11 cellular contexts compared by ENCODE assay signal in genomic region chr5:173786296-173787187, GRCh38.
DNase-seq lines count a peak whose midpoint lies in the region; ATAC-seq and TF ChIP-seq lines count a peak whose summit lies in the region.
"Had no signal": no experiment of that assay in that cellular context is flagged by ENCODE, and none has a peak within 500 bp of the region (broad histone marks: within the 10 kb centered on the region; RNA-seq: fewer than 3 reads in every experiment).

No MANE protein-coding gene starts in this region.

- H3K4me3 ChIP-seq in Caco-2 (ENCODE audit: low read depth, low read length), result no peak overlapping the region

- H3K4me1 ChIP-seq in Caco-2, result peaks cover 15% of the 10 kb centered on the region

- peak; percentile 42 for ATAC-seq in HG02623 (IDR thresholded peaks at IDR 0.05; ENCODE audit: unreplicated experiment)
- ATAC-seq in stimulated activated effector memory CD8-positive, alpha-beta T cell treated with anti-CD3 and anti-CD28 coated beads, Interleukin-12 subunit alpha, Interleukin-12 subunit beta, amount 100 ng/mL, for 72 hours, result peak; percentile 29
- ATAC-seq: esophagus mucosa; natural killer cell treated with Interleukin-12 subunit alpha and Interleukin-12 subunit beta and Interleukin-15 and Interleukin-18, amount 100 ng/mL, for 72 hours had no signal

- DNase-seq in SIG-M5 treated with dmso at 0.1 percent for 504 hours (lab: John Stamatoyannopoulos, UW; ENCODE audit: unreplicated experiment), result peak; percentile 45
- no peak for DNase-seq in SIG-M5 (lab: John Stamatoyannopoulos, UW)
- DNase-seq in NOMO-1 treated with dmso at 0.1 percent for 144 hours (lab: John Stamatoyannopoulos, UW; ENCODE audit: unreplicated experiment), result peak; percentile 38
- no peak for DNase-seq in stimulated activated effector memory CD8-positive, alpha-beta T cell treated with anti-CD3 and anti-CD28 coated beads, Interleukin-12 subunit alpha, Interleukin-12 subunit beta, amount 100 ng/mL, for 72 hours (ENCODE audit: low spot score in 2 of 2)
- DNase-seq in Caco-2, result no peak
- no peak for DNase-seq in NCI-H1048 (lab: John Stamatoyannopoulos, UW)
- DNase-seq in activated naive CD4-positive, alpha-beta T cell treated with anti-CD3 and anti-CD28 coated beads, Interleukin-2, amount 50 U/mL, for 16 hours, result no peak
- DNase-seq: HFFc6 had no signal

- no peak overlapping the region for H3K4me3 Mint-ChIP-seq in stimulated activated effector memory CD8-positive, alpha-beta T cell treated with anti-CD3 and anti-CD28 coated beads, Interleukin-12 subunit alpha, Interleukin-12 subunit beta, amount 100 ng/mL, for 72 hours
- H3K4me3 Mint-ChIP-seq in Caco-2 (ENCODE audit: unreplicated experiment), result no peak overlapping the region
- H3K4me3 Mint-ChIP-seq: HFFc6; natural killer cell treated with Interleukin-12 subunit alpha and Interleukin-12 subunit beta and Interleukin-15 and Interleukin-18, amount 100 ng/mL, for 72 hours had no signal

- no peak for TF ChIP-seq CTCF in Caco-2 (IDR thresholded peaks at IDR 0.05; ENCODE audit: insufficient read depth in 1 of 2, low read depth in 1 of 2, low read length in 1 of 2, severe bottlenecking in 1 of 2, unreplicated experiment in 1 of 2)

- H3K27me3 Mint-ChIP-seq in Caco-2 (ENCODE audit: insufficient read depth, unreplicated experiment), result no peaks in the 10 kb centered on the region

- H3K9me3 Mint-ChIP-seq in stimulated activated effector memory CD8-positive, alpha-beta T cell treated with anti-CD3 and anti-CD28 coated beads, Interleukin-12 subunit alpha, Interleukin-12 subunit beta, amount 100 ng/mL, for 72 hours, result no peaks in the 10 kb centered on the region
- H3K9me3 Mint-ChIP-seq in Caco-2 (ENCODE audit: unreplicated experiment), result no peaks in the 10 kb centered on the region
- H3K9me3 Mint-ChIP-seq: HFFc6; natural killer cell treated with Interleukin-12 subunit alpha and Interleukin-12 subunit beta and Interleukin-15 and Interleukin-18, amount 100 ng/mL, for 72 hours had no signal

- BruUV-seq in Caco-2 (replicated peaks; lab: Mats Ljungman, UMichigan), result no TSS peak

- H3K27me3 ChIP-seq in Caco-2 (replicated peaks; ENCODE audit: control insufficient read depth, insufficient read depth, low read length), result no peaks in the 10 kb centered on the region

- H3K4me1 Mint-ChIP-seq in stimulated activated effector memory CD8-positive, alpha-beta T cell treated with anti-CD3 and anti-CD28 coated beads, Interleukin-12 subunit alpha, Interleukin-12 subunit beta, amount 100 ng/mL, for 72 hours, result peaks cover 13% of the 10 kb centered on the region
- H3K4me1 Mint-ChIP-seq in Caco-2 (ENCODE audit: low read depth, unreplicated experiment), result peaks cover 18% of the 10 kb centered on the region

- H3K9me3 ChIP-seq in Caco-2, result no peaks in the 10 kb centered on the region

- no peaks in the 10 kb centered on the region for H3K36me3 ChIP-seq in Caco-2 (ENCODE audit: control insufficient read depth, insufficient read depth, low read length)

- POLR2A ChIA-PET in Caco-2 (lab: Charles Lee), result interaction anchor here (0.5 kb wide), 1 partner anchor 20 kb away, joined by 3 read pairs; no protein-coding TSS in a partner anchor

- CTCF ChIA-PET in Caco-2 (lab: Charles Lee), result interaction anchor here (0.5 kb wide), 1 partner anchor 1714 kb away, joined by 3 read pairs; no protein-coding TSS in a partner anchor

- intact Hi-C loops in Caco-2 (cut with micrococcal nuclease; ENCODE audit: unreplicated experiment), result no loop called here

- H3K27ac Mint-ChIP-seq in stimulated activated effector memory CD8-positive, alpha-beta T cell treated with anti-CD3 and anti-CD28 coated beads, Interleukin-12 subunit alpha, Interleukin-12 subunit beta, amount 100 ng/mL, for 72 hours, result no peak overlapping the region
- no peak overlapping the region for H3K27ac Mint-ChIP-seq in Caco-2 (ENCODE audit: unreplicated experiment)
- H3K27ac Mint-ChIP-seq: HFFc6; natural killer cell treated with Interleukin-12 subunit alpha and Interleukin-12 subunit beta and Interleukin-15 and Interleukin-18, amount 100 ng/mL, for 72 hours had no signal

- H3K36me3 Mint-ChIP-seq in stimulated activated effector memory CD8-positive, alpha-beta T cell treated with anti-CD3 and anti-CD28 coated beads, Interleukin-12 subunit alpha, Interleukin-12 subunit beta, amount 100 ng/mL, for 72 hours, result peaks cover 5% of the 10 kb centered on the region
- peaks cover 5% of the 10 kb centered on the region for H3K36me3 Mint-ChIP-seq in Caco-2 (ENCODE audit: insufficient read depth, unreplicated experiment)
- H3K36me3 Mint-ChIP-seq: natural killer cell treated with Interleukin-12 subunit alpha and Interleukin-12 subunit beta and Interleukin-15 and Interleukin-18, amount 100 ng/mL, for 72 hours had no signal

Comparison
In these comparisons a context has a peak if more than half of its experiments do, and no peak if none do; other contexts are left out.
1. DNase-seq: peak in SIG-M5 treated with dmso at 0.1 percent for 504 hours (single experiment) and NOMO-1 treated with dmso at 0.1 percent for 144 hours (single experiment); none in SIG-M5 (single experiment), stimulated activated effector memory CD8-positive, alpha-beta T cell treated with anti-CD3 and anti-CD28 coated beads, Interleukin-12 subunit alpha, Interleukin-12 subunit beta, amount 100 ng/mL, for 72 hours (0 of 2), Caco-2 (0 of 2), NCI-H1048 (single experiment) and activated naive CD4-positive, alpha-beta T cell treated with anti-CD3 and anti-CD28 coated beads, Interleukin-2, amount 50 U/mL, for 16 hours (single experiment).